In the genomic region with DNA sequence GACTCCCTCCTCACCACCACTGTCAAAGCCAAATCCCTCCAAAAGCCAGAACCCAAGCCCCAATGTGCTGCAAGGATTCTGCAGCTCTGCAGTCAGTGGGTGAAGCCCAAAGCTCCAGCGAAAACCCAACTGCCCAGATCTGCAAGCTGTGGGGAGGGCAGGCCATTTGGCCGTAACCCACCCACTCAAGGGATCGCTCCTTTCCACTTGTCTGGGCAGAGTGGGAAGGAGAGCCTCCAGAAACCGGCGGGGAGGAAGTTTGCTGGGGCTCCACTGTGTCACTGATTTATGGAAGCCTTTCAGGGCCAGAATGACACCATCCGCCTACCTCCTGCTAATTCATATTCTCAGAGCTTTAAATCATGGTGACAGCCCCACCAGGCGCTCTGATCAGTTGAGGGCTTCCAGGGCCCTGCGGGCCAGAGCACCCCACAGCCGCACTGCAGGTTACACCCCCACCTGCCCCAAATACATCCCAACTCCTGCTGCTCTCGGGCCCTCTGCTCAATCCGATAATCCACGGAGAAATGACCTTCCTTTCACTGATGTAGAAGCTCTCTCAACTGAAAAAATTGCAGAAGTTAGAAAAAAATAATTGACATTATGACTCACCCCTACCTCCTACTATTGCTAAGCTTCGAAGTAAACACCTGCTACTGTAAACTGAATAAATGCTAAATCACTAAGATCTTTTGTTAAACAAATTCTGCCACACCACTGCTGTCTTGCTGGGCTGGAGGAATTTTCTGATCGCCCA, we compare ENCODE assay signal across 9 cellular contexts. TPM values are rescaled to one million over a fixed set of nuclear protein-coding genes. Genes with fewer than 3 reads are reported as not detected.
DNase-seq lines count a peak whose midpoint lies in the region; ATAC-seq, FAIRE-seq and TF ChIP-seq lines count a peak whose summit lies in the region.
"Had no signal": no experiment of that assay in that cellular context is flagged by ENCODE, and none has a peak within 500 bp of the region (broad histone marks: within the 10 kb centered on the region; RNA-seq: fewer than 3 reads in every experiment).

No MANE protein-coding gene starts in this region.

- no peak overlapping the region for H3K4me3 Mint-ChIP-seq in effector memory CD8-positive, alpha-beta T cell
- H3K4me3 Mint-ChIP-seq: T-helper 1 cell treated with Interleukin-12 subunit alpha and Interleukin-12 subunit beta and Interleukin-4 antibody, amounts not matched to agents 30 μg/mL and 1 μg/mL, for 36 hours had no signal

- H3K4me3 ChIP-seq in A673 (ENCODE audit: low read depth, low read length, poor library complexity, severe bottlenecking) = no peak overlapping the region
- H3K4me3 ChIP-seq in OCI-LY3 (ENCODE audit: low read length) = peak overlapping the region; percentile 72

- DNase-seq in A673 (ENCODE audit: low spot score) = peak; percentile 61
- no peak for DNase-seq in HEK293T (ENCODE audit: extremely low spot score)
- peak; percentile 26 for DNase-seq in kidney tubule cell (ENCODE audit: low spot score)
- no peak for DNase-seq in GM12892 (ENCODE audit: insufficient read length)
- DNase-seq in effector memory CD8-positive, alpha-beta T cell = no peak
- DNase-seq in EL = no peak
- DNase-seq in activated T-cell treated with anti-CD3 and anti-CD28 coated beads for 4 hours = no peak

- no peak for TF ChIP-seq POLR2A in GM12892 (IDR thresholded peaks at IDR 0.05; ENCODE audit: low read depth, low read length)

- no peaks in the 10 kb centered on the region for H3K9me3 ChIP-seq in A673 (ENCODE audit: low read depth, low read length, poor library complexity, severe bottlenecking)
- H3K9me3 ChIP-seq in OCI-LY3 (ENCODE audit: insufficient read depth, low read length) = no peaks in the 10 kb centered on the region

- no peak for TF ChIP-seq CTCF in A673 (conservative IDR thresholded peaks at IDR 0.05; ENCODE audit: low read depth, low read length)
- TF ChIP-seq CTCF in OCI-LY3 (IDR thresholded peaks at IDR 0.05; ENCODE audit: low read depth, low read length) = no peak

- CTCF ChIA-PET in A673 (lab: Charles Lee) (interaction anchor here (0.6 to 1.1 kb wide), 3 partner anchors 24 to 1121 kb away, joined by 3 to 5 read pairs (median 4); no protein-coding TSS in a partner anchor), HEK293T (lab: Yijun Ruan, JAX) (interaction anchor here (0.6 to 2.5 kb wide), 3 partner anchors 25 to 278 kb away, joined by 3 to 18 read pairs (median 3); no protein-coding TSS in a partner anchor)

- H3K27ac Mint-ChIP-seq in effector memory CD8-positive, alpha-beta T cell = no peak overlapping the region
- H3K27ac Mint-ChIP-seq: T-helper 1 cell treated with Interleukin-12 subunit alpha and Interleukin-12 subunit beta and Interleukin-4 antibody, amounts not matched to agents 30 μg/mL and 1 μg/mL, for 36 hours had no signal

- no peak overlapping the region for H2AFZ ChIP-seq in OCI-LY3 (ENCODE audit: low read depth, low read length)

- H3K27me3 ChIP-seq in A673 (replicated peaks; ENCODE audit: insufficient read depth, low read depth, low read length, poor library complexity) (no peaks in the 10 kb centered on the region), OCI-LY3 (ENCODE audit: low read depth, low read length) (peaks cover 63% of the 10 kb centered on the region)

- H3K36me3 ChIP-seq in A673 (ENCODE audit: insufficient read depth, low read length, poor library complexity, severe bottlenecking) (no peaks in the 10 kb centered on the region), OCI-LY3 (replicated peaks; ENCODE audit: low read depth, low read length) (no peaks in the 10 kb centered on the region)

- intact Hi-C loops in A673 (cut with micrococcal nuclease; ENCODE audit: unreplicated experiment) = no loop called here

- peaks cover 35% of the 10 kb centered on the region for H3K4me1 ChIP-seq in A673 (ENCODE audit: insufficient read depth, low read length, poor library complexity, severe bottlenecking)
- peaks cover 42% of the 10 kb centered on the region for H3K4me1 ChIP-seq in OCI-LY3 (ENCODE audit: low read length)

- peaks cover 41 to 50% of the 10 kb centered on the region in 2 donors for H3K27me3 Mint-ChIP-seq in effector memory CD8-positive, alpha-beta T cell

- no peak for ATAC-seq in effector memory CD8-positive, alpha-beta T cell (replicated peaks)

- no peaks in the 10 kb centered on the region for H3K36me3 Mint-ChIP-seq in effector memory CD8-positive, alpha-beta T cell (ENCODE audit: insufficient read depth)

- H3K27ac ChIP-seq in A673 (ENCODE audit: low read depth, low read length, poor library complexity, severe bottlenecking) = no peak overlapping the region
- peak overlapping the region; percentile 34; the same call in 1 of the 2 replicates for H3K27ac ChIP-seq in OCI-LY3 (ENCODE audit: low read length)

- FAIRE-seq in GM12892 (lab: Jason Lieb, UNC) = no peak

- H3K4me2 ChIP-seq in OCI-LY3 (ENCODE audit: low read length) = peak overlapping the region; percentile 87

- H3K4me1 Mint-ChIP-seq in effector memory CD8-positive, alpha-beta T cell (ENCODE audit: low read depth in 2 of 2) = peaks cover 3 to 7% of the 10 kb centered on the region in 2 donors

- H3K79me2 ChIP-seq in OCI-LY3 (ENCODE audit: low read length) = no peaks in the 10 kb centered on the region

- peak overlapping the region; percentile 20 for H3K9ac ChIP-seq in OCI-LY3 (ENCODE audit: low read length)

- no peaks in the 10 kb centered on the region for H4K20me1 ChIP-seq in OCI-LY3 (ENCODE audit: insufficient read depth, low read length)

- BruUV-seq in A673 (replicated peaks; lab: Mats Ljungman, UMichigan) = no TSS peak

- POLR2A ChIA-PET in A673 (lab: Charles Lee; ENCODE audit: low non-redundant PET) (no interaction called here), HEK293T (lab: Yijun Ruan, JAX) (interaction anchor here (0.7 to 2.2 kb wide), 5 partner anchors 14 to 496 kb away, joined by 3 to 8 read pairs (median 3); a partner anchor contains a TSS)

- H3K9me3 Mint-ChIP-seq in effector memory CD8-positive, alpha-beta T cell = no peaks in the 10 kb centered on the region
- H3K9me3 Mint-ChIP-seq: T-helper 1 cell treated with Interleukin-12 subunit alpha and Interleukin-12 subunit beta and Interleukin-4 antibody, amounts not matched to agents 30 μg/mL and 1 μg/mL, for 36 hours had no signal

TF ChIP-seq in HEK293T, 16 proteins besides CTCF, POLR2A, EP300 and RAD21:
- TF ChIP-seq, protein P1, sequence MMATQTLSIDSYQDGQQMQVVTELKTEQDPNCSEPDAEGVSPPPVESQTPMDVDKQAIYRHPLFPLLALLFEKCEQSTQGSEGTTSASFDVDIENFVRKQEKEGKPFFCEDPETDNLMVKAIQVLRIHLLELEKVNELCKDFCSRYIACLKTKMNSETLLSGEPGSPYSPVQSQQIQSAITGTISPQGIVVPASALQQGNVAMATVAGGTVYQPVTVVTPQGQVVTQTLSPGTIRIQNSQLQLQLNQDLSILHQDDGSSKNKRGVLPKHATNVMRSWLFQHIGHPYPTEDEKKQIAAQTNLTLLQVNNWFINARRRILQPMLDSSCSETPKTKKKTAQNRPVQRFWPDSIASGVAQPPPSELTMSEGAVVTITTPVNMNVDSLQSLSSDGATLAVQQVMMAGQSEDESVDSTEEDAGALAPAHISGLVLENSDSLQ (IDR thresholded peaks at IDR 0.05) = peak; percentile 96
- TF ChIP-seq SP1 (IDR thresholded peaks at IDR 0.05) = no peak
- peak; percentile 72 for TF ChIP-seq ZNF384 (IDR thresholded peaks at IDR 0.05)
- TF ChIP-seq CTBP1 (IDR thresholded peaks at IDR 0.05; ENCODE audit: borderline replicate concordance) = peak; percentile 60; the same call in 1 of the 2 replicates

RNA-seq across cellular contexts. Expression of a gene that starts 40.6 kb away (rescaled TPM):
- 46.5 and 51.6 TPM in 2 replicates for total RNA-seq in A673 (2021)
- 24.2 TPM for polyA plus RNA-seq in GM12892 (2012; ENCODE audit: missing spikeins)

Comparison
In these comparisons a context has a peak if more than half of its experiments do, and no peak if none do; other contexts are left out.
1. DNase-seq: peak in A673 (single experiment) and kidney tubule cell (single experiment); none in HEK293T (single experiment), GM12892 (single experiment), effector memory CD8-positive, alpha-beta T cell (0 of 3), EL (single experiment) and activated T-cell treated with anti-CD3 and anti-CD28 coated beads for 4 hours (single experiment).